In the genomic region with DNA sequence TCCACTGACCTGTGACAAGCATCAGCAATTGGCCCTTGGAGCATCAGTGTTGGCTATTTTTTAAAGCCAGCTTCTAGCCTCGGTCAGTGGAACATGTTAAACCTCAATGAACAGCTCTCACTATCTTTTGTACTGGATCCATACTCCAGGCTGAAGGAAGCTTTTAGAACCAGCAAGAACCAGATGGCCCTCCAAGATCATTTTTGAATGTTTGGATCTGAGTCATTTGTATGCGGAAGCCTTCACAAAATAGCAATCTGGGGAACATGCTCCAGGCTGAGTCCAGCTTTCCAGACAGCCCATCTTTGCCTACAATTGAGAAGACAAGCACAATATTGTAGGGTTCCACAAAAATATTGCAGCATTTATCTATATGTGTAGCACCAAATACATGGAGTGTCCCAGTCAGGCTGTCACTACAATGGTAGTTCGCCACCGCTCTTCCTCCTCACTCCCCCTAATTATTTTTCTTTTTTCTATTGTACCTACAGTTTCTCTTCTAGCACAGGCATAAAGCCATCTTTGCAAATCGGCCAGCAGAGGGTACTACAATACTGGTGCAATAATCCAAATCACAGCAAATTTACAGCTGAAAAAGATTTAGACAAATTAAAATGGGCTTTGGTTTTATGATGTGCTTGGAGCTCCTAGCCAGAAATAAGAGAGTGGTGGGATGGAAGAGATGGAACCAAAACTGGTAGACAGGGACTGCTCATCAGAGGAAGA, we compare ENCODE assay signal across 14 cellular contexts.
DNase-seq lines count a peak whose midpoint lies in the region; ATAC-seq and TF ChIP-seq lines count a peak whose summit lies in the region.
"Had no signal": no experiment of that assay in that cellular context is flagged by ENCODE, and none has a peak within 500 bp of the region (broad histone marks: within the 10 kb centered on the region; RNA-seq: fewer than 3 reads in every experiment).

No MANE protein-coding gene starts in this region.

- H3K4me2 ChIP-seq in PC-9: no peak overlapping the region

- no peak overlapping the region for H3K27ac ChIP-seq in C4-2B
- no peak overlapping the region for H3K27ac ChIP-seq in PC-9
- H3K27ac ChIP-seq in upper lobe of left lung: no peak overlapping the region
- H3K27ac ChIP-seq: SJCRH30 had no signal

- no peak overlapping the region for H3K4me3 ChIP-seq in PC-9
- H3K4me3 ChIP-seq in fibroblast of mammary gland (ENCODE audit: control insufficient read depth, low read depth, low read length): no peak overlapping the region
- no peak overlapping the region for H3K4me3 ChIP-seq in upper lobe of left lung
- H3K4me3 ChIP-seq: HAP-1, SJCRH30 had no signal

- no peaks in the 10 kb centered on the region for H3K27me3 ChIP-seq in PC-9 (ENCODE audit: insufficient read depth, low read depth)
- no peaks in the 10 kb centered on the region for H3K27me3 ChIP-seq in upper lobe of left lung
- H3K27me3 ChIP-seq: SJCRH30 had no signal

- POLR2A ChIA-PET in PC-9 (lab: Charles Lee; ENCODE audit: unreplicated experiment): no interaction called here

- BruUV-seq in PC-9 (replicated peaks; lab: Mats Ljungman, UMichigan): no TSS peak

- no peaks in the 10 kb centered on the region for H3F3A ChIP-seq in PC-9 (ENCODE audit: insufficient read depth, low read depth)

- ATAC-seq in upper lobe of left lung (ENCODE audit: low FRiP score in 2 of 2): no peak

- peak; percentile 15; the same call in 1 of the 2 replicates for TF ChIP-seq CTCF in C4-2B (conservative IDR thresholded peaks at IDR 0.05)
- TF ChIP-seq CTCF in PC-9 (conservative IDR thresholded peaks at IDR 0.05): peak; percentile 50
- peak; percentile 22 for TF ChIP-seq CTCF in fibroblast of mammary gland (conservative IDR thresholded peaks at IDR 0.05; ENCODE audit: control insufficient read depth, insufficient read depth, low read depth, low read length)
- TF ChIP-seq CTCF in upper lobe of left lung (IDR thresholded peaks at IDR 0.05): peak in 1 of 6 experiments; percentile 6

- no peak for DNase-seq in PC-9
- DNase-seq in fibroblast of mammary gland (ENCODE audit: low read depth): peak; percentile 20
- peak; percentile 53 for DNase-seq in medulla oblongata (ENCODE audit: extremely low spot score)
- DNase-seq in activated CD4-positive, CD25-positive, alpha-beta regulatory T cell treated with anti-CD3 and anti-CD28 coated beads, Interleukin-2, amount 50 U/mL, for 72 hours: no peak
- DNase-seq in upper lobe of left lung: no peak
- DNase-seq in NCI-H187 treated with DMSO at 0.1 percent for 48 hours (lab: John Stamatoyannopoulos, UW): no peak
- DNase-seq in NCI-H446 (lab: John Stamatoyannopoulos, UW): no peak
- DNase-seq: activated CD4-positive, alpha-beta T cell treated with anti-CD3 and anti-CD28 coated beads for 4 hours; activated effector memory CD4-positive, alpha-beta T cell treated with anti-CD3 and anti-CD28 coated beads, Interleukin-2, amount 50 U/mL, for 16 hours; COR-L47; KBM-7; SJCRH30 had no signal

- H2AFZ ChIP-seq in PC-9: no peak overlapping the region

- H3K36me3 ChIP-seq in PC-9 (ENCODE audit: low read depth): no peaks in the 10 kb centered on the region
- no peaks in the 10 kb centered on the region for H3K36me3 ChIP-seq in upper lobe of left lung
- H3K36me3 ChIP-seq: HAP-1, SJCRH30 had no signal

- H3K9me2 ChIP-seq in PC-9 (ENCODE audit: insufficient read depth): no peaks in the 10 kb centered on the region

- no peaks in the 10 kb centered on the region for H3K4me1 ChIP-seq in PC-9 (replicated peaks; ENCODE audit: insufficient read depth)
- no peaks in the 10 kb centered on the region for H3K4me1 ChIP-seq in upper lobe of left lung
- H3K4me1 ChIP-seq: HAP-1, SJCRH30 had no signal

- TF ChIP-seq POLR2A in upper lobe of left lung (IDR thresholded peaks at IDR 0.05): no peak

- 80 to 85% methylated on average over 5 of the region's 5 CpGs for WGBS in upper lobe of left lung, 2 donors

- CTCF ChIA-PET in PC-9 (lab: Charles Lee): interaction anchor here (0.5 kb wide), 1 partner anchor 215 kb away, joined by 12 read pairs; no protein-coding TSS in a partner anchor

- peaks cover 14% of the 10 kb centered on the region; the same call in 1 of the 2 replicates for H3K9me3 ChIP-seq in PC-9 (ENCODE audit: insufficient read depth, low read depth)
- H3K9me3 ChIP-seq in upper lobe of left lung: peaks cover 0 to 1% (median 0%) of the 10 kb centered on the region in 4 donors
- H3K9me3 ChIP-seq: HAP-1 had no signal

- intact Hi-C loops in PC-9 (cut with micrococcal nuclease; ENCODE audit: unreplicated experiment): no loop called here

- H4K20me1 ChIP-seq in PC-9 (ENCODE audit: insufficient read depth): no peaks in the 10 kb centered on the region

- no peaks in the 10 kb centered on the region for H3K79me2 ChIP-seq in PC-9 (ENCODE audit: low read depth)

- no peak for TF ChIP-seq EP300 in upper lobe of left lung (IDR thresholded peaks at IDR 0.05)

Comparison
In these comparisons a context has a peak if more than half of its experiments do, and no peak if none do; other contexts are left out.
1. DNase-seq: peak in fibroblast of mammary gland (single experiment) and medulla oblongata (single experiment); none in PC-9 (0 of 2), activated CD4-positive, CD25-positive, alpha-beta regulatory T cell treated with anti-CD3 and anti-CD28 coated beads, Interleukin-2, amount 50 U/mL, for 72 hours (single experiment), upper lobe of left lung (0 of 2), NCI-H187 treated with DMSO at 0.1 percent for 48 hours (single experiment) and NCI-H446 (0 of 2).